In genomic region chr2:8543412-8544167, GRCh38 we compare ENCODE assay signal across 8 cellular contexts.
A peak's percentile ranks its signal among the peaks of the same experiment; 100 is the strongest.
DNase-seq lines count a peak whose midpoint lies in the region; ATAC-seq, FAIRE-seq and TF ChIP-seq lines count a peak whose summit lies in the region.

No MANE protein-coding gene starts in this region.

- H4K20me1 ChIP-seq in GM12878 (ENCODE audit: control insufficient read depth, insufficient read depth) = no peaks in the 10 kb centered on the region

- RAD21 ChIA-PET in GM12878 (lab: Charles Lee; ENCODE audit: unreplicated experiment) = interaction anchor here (0.5 to 10.3 kb wide), 32 partner anchors 9 to 1116 kb away, joined by 3 to 322 read pairs (median 8); partner anchors contain the start of gene ID2

- H3K27me3 Mint-ChIP-seq in CD4-positive, alpha-beta memory T cell = no peaks in the 10 kb centered on the region
- H3K27me3 Mint-ChIP-seq in mesothelial cell of epicardium (ENCODE audit: low read depth) = no peaks in the 10 kb centered on the region

- no TSS peak for BruUV-seq in GM12878 (replicated peaks; lab: Mats Ljungman, UMichigan)

- in situ Hi-C loops in GM12878 (cut with MboI) = loop anchor here (5.0 kb wide), 2 partner anchors 136 to 241 kb away; no protein-coding TSS in a partner anchor

- peak overlapping the region; percentile 69 for H3K27ac ChIP-seq in CD4-positive, alpha-beta memory T cell (ENCODE audit: low read depth, low read length)
- peak overlapping the region; percentile 95 for H3K27ac ChIP-seq in GM12878 (ENCODE audit: control insufficient read depth, insufficient read depth)

- peak overlapping the region; percentile 67 for H3K9ac ChIP-seq in GM12878 (ENCODE audit: control insufficient read depth, insufficient read depth, low read length)

- CTCF ChIA-PET in CD4-positive, alpha-beta memory T cell (lab: Charles Lee; ENCODE audit: partially characterized antibody) = interaction anchor here (0.6 to 2.0 kb wide), 15 partner anchors 10 to 1117 kb away, joined by 3 to 10 read pairs (median 4); no protein-coding TSS in a partner anchor
- CTCF ChIA-PET in GM12878 (lab: Yijun Ruan, JAX) = interaction anchor here (0.7 to 3.8 kb wide), 19 partner anchors 10 to 1116 kb away, joined by 3 to 64 read pairs (median 4); partner anchors contain the start of gene ID2

- H3K4me3 Mint-ChIP-seq in CD4-positive, alpha-beta memory T cell = peak overlapping the region; percentile 66 to 85 (median 79)
- no peak overlapping the region for H3K4me3 Mint-ChIP-seq in mesothelial cell of epicardium

- no peaks in the 10 kb centered on the region for H3K36me3 ChIP-seq in CD4-positive, alpha-beta memory T cell (ENCODE audit: insufficient read depth, low read length)
- no peaks in the 10 kb centered on the region for H3K36me3 ChIP-seq in GM12878 (ENCODE audit: control insufficient read depth in 2 of 2, insufficient read depth in 2 of 2, low read length in 1 of 2)

- peak overlapping the region; percentile 92 to 97 (median 94) for H3K27ac Mint-ChIP-seq in CD4-positive, alpha-beta memory T cell
- peak overlapping the region; percentile 69 for H3K27ac Mint-ChIP-seq in mesothelial cell of epicardium

- peak overlapping the region in 1 of 2 donors; percentile 49 for H3K4me3 ChIP-seq in CD4-positive, alpha-beta memory T cell (ENCODE audit: low read length in 2 of 2)
- H3K4me3 ChIP-seq in GM12878 = no peak overlapping the region; the same call in 1 of the 2 replicates

- no peak for TF ChIP-seq CTCF in GM12878 (IDR thresholded peaks at IDR 0.05 in 2 of 3, conservative IDR thresholded peaks at IDR 0.05 in 1 of 3; ENCODE audit: control insufficient read depth in 2 of 3, extremely low read depth in 1 of 3, insufficient read depth in 1 of 3, low read depth in 3 of 3, low read length in 3 of 3)
- TF ChIP-seq CTCF in mesothelial cell of epicardium (IDR thresholded peaks at IDR 0.05; ENCODE audit: unreplicated experiment) = no peak

- peak; percentile 86 to 93 for TF ChIP-seq EP300 in GM12878 (IDR thresholded peaks at IDR 0.05; ENCODE audit: borderline replicate concordance in 1 of 2, control insufficient read depth in 1 of 2, low read depth in 2 of 2, low read length in 2 of 2)

- SMC1A ChIA-PET in GM12878 (lab: Charles Lee; ENCODE audit: uncharacterized antibody, unreplicated experiment) = interaction anchor here (0.6 to 10.9 kb wide), 28 partner anchors 9 to 1116 kb away, joined by 3 to 284 read pairs (median 10); partner anchors contain the start of gene ID2

- no peaks in the 10 kb centered on the region for H3K27me3 ChIP-seq in CD4-positive, alpha-beta memory T cell (ENCODE audit: insufficient read depth, low read length)
- no peaks in the 10 kb centered on the region for H3K27me3 ChIP-seq in GM12878 (replicated peaks in 1 of 2; ENCODE audit: control insufficient read depth in 2 of 2, insufficient read depth in 2 of 2, low read length in 1 of 2)

- no peaks in the 10 kb centered on the region for H3K36me3 Mint-ChIP-seq in CD4-positive, alpha-beta memory T cell
- no peaks in the 10 kb centered on the region for H3K36me3 Mint-ChIP-seq in mesothelial cell of epicardium

- WGBS in GM12878 (ENCODE audit: insufficient coverage, insufficient replicate concordance, low lambda C conversion rate, missing lambda C conversion rate) = 2% methylated on average over 28 of the region's 28 CpGs

- no peaks in the 10 kb centered on the region for H3K79me2 ChIP-seq in GM12878 (ENCODE audit: control insufficient read depth, insufficient read depth, low read length)

- H3K4me1 Mint-ChIP-seq in CD4-positive, alpha-beta memory T cell = peaks cover 52 to 91% (median 68%) of the 10 kb centered on the region in 4 donors
- H3K4me1 Mint-ChIP-seq in mesothelial cell of epicardium = peaks cover 56% of the 10 kb centered on the region

- POLR2A ChIA-PET in CD4-positive, alpha-beta memory T cell (lab: Charles Lee; ENCODE audit: partially characterized antibody) = interaction anchor here (0.7 to 3.8 kb wide), 14 partner anchors 22 to 818 kb away, joined by 3 to 59 read pairs (median 8); partner anchors contain the start of gene ID2
- POLR2A ChIA-PET in GM12878 (lab: Charles Lee) = interaction anchor here (0.6 to 3.7 kb wide), 23 partner anchors 11 to 540 kb away, joined by 3 to 43 read pairs (median 5); partner anchors contain the start of gene ID2

- H3K9me3 ChIP-seq in CD4-positive, alpha-beta memory T cell (ENCODE audit: control insufficient read depth in 1 of 2, low read length in 2 of 2) = no peaks in the 10 kb centered on the region
- H3K9me3 ChIP-seq in GM12878 (replicated peaks; ENCODE audit: control insufficient read depth, insufficient read depth, low read length) = no peaks in the 10 kb centered on the region

- ATAC-seq in GM19438 (IDR thresholded peaks at IDR 0.05; ENCODE audit: low read depth, unreplicated experiment) (peak; percentile 73), HG03457 (IDR thresholded peaks at IDR 0.05; ENCODE audit: unreplicated experiment) (peak; percentile 76), GM12878 (peak; percentile 79)

- peak overlapping the region; percentile 51; the same call in 1 of the 2 replicates for H2AFZ ChIP-seq in GM12878 (ENCODE audit: control insufficient read depth, low read depth, low read length)

- peak; percentile 44 to 84 (median 53) for DNase-seq in CD4-positive, alpha-beta memory T cell
- DNase-seq in T-helper 1 cell = peak in 3 of 5 donors; percentile 6 to 95 (median 23)
- DNase-seq in GM12878 (ENCODE audit: low read depth, low spot score) = peak; percentile 96
- DNase-seq in mesothelial cell of epicardium (ENCODE audit: low spot score in 2 of 2, unreplicated experiment in 2 of 2) = peak in 1 of 2 experiments; percentile 3
- DNase-seq in stromal cell of bone marrow (ENCODE audit: low read depth) = peak; percentile 84
- DNase-seq in cerebellar cortex (ENCODE audit: low spot score) = no peak

- H3K4me2 ChIP-seq in GM12878 (ENCODE audit: control insufficient read depth, insufficient read depth) = peak overlapping the region; percentile 78

- H3K4me1 ChIP-seq in CD4-positive, alpha-beta memory T cell (ENCODE audit: insufficient read depth, low read length) = peaks cover 83% of the 10 kb centered on the region
- peaks cover 60% of the 10 kb centered on the region for H3K4me1 ChIP-seq in GM12878 (ENCODE audit: control insufficient read depth, insufficient read depth, low read length)

- peaks cover 0 to 2% (median 0%) of the 10 kb centered on the region in 8 donors for H3K9me3 Mint-ChIP-seq in CD4-positive, alpha-beta memory T cell
- no peaks in the 10 kb centered on the region for H3K9me3 Mint-ChIP-seq in mesothelial cell of epicardium

- no peak for TF ChIP-seq RAD21 in GM12878 (IDR thresholded peaks at IDR 0.05; ENCODE audit: insufficient read depth, low read depth, low read length)

- peak; percentile 66 for TF ChIP-seq POLR2A in GM12878 (IDR thresholded peaks at IDR 0.05; ENCODE audit: low read depth, low read length)

- FAIRE-seq in GM12878 (lab: Jason Lieb, UNC) = peak; percentile 99

- intact Hi-C loops in CD4-positive, alpha-beta memory T cell (cut with micrococcal nuclease) = loop anchor here (2.0 to 5.0 kb wide), 6 partner anchors 55 to 1117 kb away; no protein-coding TSS in a partner anchor
- intact Hi-C loops in GM12878 (cut with micrococcal nuclease; ENCODE audit: unreplicated experiment) = loop anchor here (1.0 to 5.0 kb wide), 13 partner anchors 17 to 771 kb away; no protein-coding TSS in a partner anchor

TF ChIP-seq in GM12878, 131 proteins besides CTCF, POLR2A, EP300 and RAD21 (continues in another document):
- TF ChIP-seq ZSCAN29 (IDR thresholded peaks at IDR 0.05) (no peak), ESRRA (IDR thresholded peaks at IDR 0.05; ENCODE audit: low read length) (no peak), RBBP5 (conservative IDR thresholded peaks at IDR 0.05) (no peak), GABPA (IDR thresholded peaks at IDR 0.05; ENCODE audit: low read depth) (peak; percentile 69), TCF12 (IDR thresholded peaks at IDR 0.05; ENCODE audit: low read depth, low read length) (peak; percentile 99), LARP7 (IDR thresholded peaks at IDR 0.05) (no peak), BMI1 (IDR thresholded peaks at IDR 0.05; ENCODE audit: borderline replicate concordance) (peak; percentile 51; the same call in 1 of the 2 replicates), PBX3 (IDR thresholded peaks at IDR 0.05; ENCODE audit: insufficient replicate concordance, low read depth, low read length) (peak; percentile 32), ZNF207 (IDR thresholded peaks at IDR 0.05; ENCODE audit: borderline replicate concordance) (peak; percentile 93), ZBED1 (IDR thresholded peaks at IDR 0.05; ENCODE audit: borderline replicate concordance) (peak; percentile 90; the same call in 1 of the 2 replicates), NFIC (IDR thresholded peaks at IDR 0.05; ENCODE audit: low read depth, low read length) (peak; percentile 98), SMARCA5 (IDR thresholded peaks at IDR 0.05) (peak; percentile 43; the same call in 1 of the 2 replicates)
